10 cellular contexts compared by ENCODE assay signal in the genomic region with DNA sequence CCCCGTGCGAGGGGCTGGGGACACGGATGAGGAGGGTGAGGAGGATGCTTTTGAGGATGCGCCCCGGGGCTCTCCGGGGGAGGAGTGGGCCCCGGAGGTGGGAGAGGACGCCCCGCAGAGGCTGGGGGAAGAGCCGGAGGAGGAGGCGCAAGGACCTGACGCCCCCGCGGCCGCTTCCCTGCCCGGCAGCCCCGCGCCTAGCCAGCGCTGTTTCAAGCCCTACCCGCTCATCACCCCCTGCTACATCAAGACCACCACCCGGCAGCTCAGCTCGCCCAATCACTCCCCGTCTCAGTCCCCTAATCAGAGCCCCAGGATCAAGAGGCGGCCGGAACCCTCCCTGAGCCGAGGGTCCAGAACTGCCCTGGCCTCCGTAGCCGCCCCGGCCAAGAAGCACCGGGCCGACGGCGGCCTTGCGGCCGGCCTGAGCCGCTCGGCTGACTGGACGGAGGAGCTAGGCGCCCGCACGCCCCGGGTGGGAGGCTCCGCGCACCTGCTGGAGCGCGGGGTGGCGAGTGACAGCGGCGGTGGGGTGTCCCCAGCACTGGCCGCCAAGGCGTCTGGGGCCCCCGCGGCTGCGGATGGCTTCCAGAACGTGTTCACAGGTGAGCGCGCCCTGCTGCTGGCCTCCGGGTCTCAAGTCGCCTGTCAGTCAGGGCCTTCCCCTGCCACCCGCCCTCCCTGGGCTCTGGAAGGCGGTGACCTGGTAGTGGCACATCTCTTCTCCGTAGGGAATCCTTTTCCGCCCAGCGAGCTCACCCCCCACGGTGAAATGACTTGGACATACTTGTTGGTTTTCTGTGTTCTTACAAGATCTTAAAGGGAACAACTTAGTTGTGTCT. TPM values are rescaled to one million over a fixed set of nuclear protein-coding genes. Genes with fewer than 3 reads are reported as not detected.
A peak's percentile ranks its signal among the peaks of the same experiment; 100 is the strongest.
DNase-seq lines count a peak whose midpoint lies in the region; ATAC-seq and TF ChIP-seq lines count a peak whose summit lies in the region.
"Had no signal": no experiment of that assay in that cellular context is flagged by ENCODE, and none has a peak within 500 bp of the region (broad histone marks: within the 10 kb centered on the region; RNA-seq: fewer than 3 reads in every experiment).

No MANE protein-coding gene starts in this region.

- H3K9me3 ChIP-seq in HAP-1 (no peaks in the 10 kb centered on the region), mucosa of descending colon (no peaks in the 10 kb centered on the region), Karpas-422 (ENCODE audit: low read length) (no peaks in the 10 kb centered on the region)

- H3K27me3 Mint-ChIP-seq in activated T-helper 17 cell treated with anti-CD3 and anti-CD28 coated beads, Interleukin-2, amount 50 U/mL, for 72 hours, result peaks cover 30% of the 10 kb centered on the region

- no peak for TF ChIP-seq CTCF in mucosa of descending colon (IDR thresholded peaks at IDR 0.05)

- no peaks in the 10 kb centered on the region for H3K79me2 ChIP-seq in Karpas-422 (ENCODE audit: low read length)

- no peak overlapping the region for H3K9ac ChIP-seq in Karpas-422 (ENCODE audit: low read length)

- no peaks in the 10 kb centered on the region for H4K20me1 ChIP-seq in Karpas-422 (ENCODE audit: insufficient read depth, low read depth, low read length)

- no peak overlapping the region for H3K27ac Mint-ChIP-seq in activated T-helper 17 cell treated with anti-CD3 and anti-CD28 coated beads, Interleukin-2, amount 50 U/mL, for 72 hours

- H3K4me3 Mint-ChIP-seq in activated T-helper 17 cell treated with anti-CD3 and anti-CD28 coated beads, Interleukin-2, amount 50 U/mL, for 72 hours, result no peak overlapping the region

- no peaks in the 10 kb centered on the region for H3K9me2 ChIP-seq in Karpas-422 (replicated peaks; ENCODE audit: insufficient read depth, low read length)

- H3K27me3 ChIP-seq in HAP-1 (ENCODE audit: low read depth) (no peaks in the 10 kb centered on the region), Karpas-422 (ENCODE audit: low read length) (no peaks in the 10 kb centered on the region)

- in situ Hi-C loops in HAP-1 (cut with MboI; ENCODE audit: low sequenced_read_pairs), result no loop called here

- ATAC-seq in mucosa of descending colon (peak; percentile 56), GM19397 (IDR thresholded peaks at IDR 0.05; ENCODE audit: unreplicated experiment) (no peak)
- no peak for ATAC-seq in activated T-helper 17 cell treated with anti-CD3 and anti-CD28 coated beads, Interleukin-2, amount 50 U/mL, for 72 hours (replicated peaks)

- no peak overlapping the region for H2AFZ ChIP-seq in Karpas-422 (ENCODE audit: low read length)

- no peaks in the 10 kb centered on the region for H3K4me1 Mint-ChIP-seq in activated T-helper 17 cell treated with anti-CD3 and anti-CD28 coated beads, Interleukin-2, amount 50 U/mL, for 72 hours

- DNase-seq in A172 (ENCODE audit: low spot score) (peak; percentile 61), HAP-1 (ENCODE audit: low spot score in 2 of 2) (peak in 1 of 2 experiments; percentile 11), mucosa of descending colon (peak in 2 of 3 donors; percentile 31 to 51), SKM-1 treated with dmso at 0.1 percent for 144 hours (lab: John Stamatoyannopoulos, UW; ENCODE audit: unreplicated experiment) (no peak), Karpas-422 (no peak)

- H3K27ac ChIP-seq in cingulate gyrus (ENCODE audit: low read depth, low read length) (peak overlapping the region; percentile 69), Karpas-422 (ENCODE audit: low read length) (no peak overlapping the region)
- H3K27ac ChIP-seq: SK-N-MC had no signal

- no peaks in the 10 kb centered on the region for H3K36me3 ChIP-seq in HAP-1 (replicated peaks)
- no peaks in the 10 kb centered on the region for H3K36me3 ChIP-seq in mucosa of descending colon (ENCODE audit: low read depth)
- no peaks in the 10 kb centered on the region for H3K36me3 ChIP-seq in Karpas-422 (ENCODE audit: insufficient read depth, low read length)

- no peak overlapping the region for H3K4me2 ChIP-seq in Karpas-422 (ENCODE audit: low read depth, low read length, poor library complexity, severe bottlenecking)

- intact Hi-C loops in mucosa of descending colon (cut with DNase I, micrococcal nuclease), result no loop called here

- H3K4me3 ChIP-seq in HAP-1, result peak overlapping the region; percentile 46
- no peak overlapping the region for H3K4me3 ChIP-seq in mucosa of descending colon
- no peak overlapping the region for H3K4me3 ChIP-seq in Karpas-422 (ENCODE audit: low read length)
- H3K4me3 ChIP-seq: SK-N-MC had no signal

- H3K4me1 ChIP-seq in HAP-1, result peaks cover 16% of the 10 kb centered on the region
- H3K4me1 ChIP-seq in mucosa of descending colon (ENCODE audit: low read depth), result peaks cover 12% of the 10 kb centered on the region
- H3K4me1 ChIP-seq in Karpas-422 (ENCODE audit: low read length), result no peaks in the 10 kb centered on the region

- H3K36me3 Mint-ChIP-seq in activated T-helper 17 cell treated with anti-CD3 and anti-CD28 coated beads, Interleukin-2, amount 50 U/mL, for 72 hours (ENCODE audit: low read depth), result no peaks in the 10 kb centered on the region

- no peaks in the 10 kb centered on the region for H3K9me3 Mint-ChIP-seq in activated T-helper 17 cell treated with anti-CD3 and anti-CD28 coated beads, Interleukin-2, amount 50 U/mL, for 72 hours

RNA-seq across cellular contexts. Expression of a gene that starts 1.7 kb away (rescaled TPM):
- total RNA-seq in A172 (2014; rRNA removed; shearing (Covaris generic)), result 5.1 and 8.8 TPM in 2 replicates
- 10 to 100 TPM in 1 of 3 donors, 1 to 10 TPM in 1, under 1 TPM in 1; 0.96 to 30.4 (median 3.5) TPM for total RNA-seq in mucosa of descending colon
- total RNA-seq in activated T-helper 17 cell treated with anti-CD3 and anti-CD28 coated beads, Interleukin-2, amount 50 U/mL, for 72 hours, result not detected
- not detected in 2 replicates for total RNA-seq in Karpas-422 (2014; rRNA removed; shearing (Covaris generic); ENCODE audit: low replicate concordance)
- total RNA-seq: dermis microvascular lymphatic vessel endothelial cell had no signal

Comparison
In these comparisons a context has a peak if more than half of its experiments do, and no peak if none do; other contexts are left out.
1. DNase-seq: peak in A172 (single experiment) and mucosa of descending colon (2 of 3); none in SKM-1 treated with dmso at 0.1 percent for 144 hours (single experiment) and Karpas-422 (single experiment).